28 cellular contexts compared by ENCODE assay signal in the genomic region with DNA sequence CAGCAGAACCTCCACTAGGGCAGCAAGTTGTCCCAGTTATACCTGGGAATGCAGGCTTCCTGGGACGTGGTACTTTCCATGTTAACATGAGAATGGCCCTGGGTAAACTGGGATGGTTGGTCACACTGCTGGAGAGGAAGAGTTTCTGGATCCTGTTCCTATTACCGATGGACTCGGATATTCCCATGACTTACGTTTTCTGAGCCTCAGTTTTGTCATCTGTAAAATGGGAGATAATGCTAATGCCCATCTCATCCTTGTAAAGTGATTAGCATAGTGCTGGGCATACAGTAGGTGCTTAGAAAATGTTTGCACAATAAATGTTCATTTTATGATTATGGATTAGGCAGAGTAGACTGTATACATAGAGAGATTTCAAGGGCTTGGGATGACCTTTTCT.
"Had no signal": no experiment of that assay in that cellular context is flagged by ENCODE, and none has a peak within 500 bp of the region (broad histone marks: within the 10 kb centered on the region; RNA-seq: fewer than 3 reads in every experiment).

No MANE protein-coding gene starts in this region.

- H3K27me3 Mint-ChIP-seq: dendritic cell treated with granulocyte-macrophage colony-stimulating factor and Interleukin-4, amounts not matched to agents 40 ng/mL and 50 ng/mL, for 4 days had no signal

- H3K4me3 ChIP-seq: colonic mucosa, esophagus squamous epithelium, gastrocnemius medialis, heart right ventricle, left lung, lower lobe of right lung, mucosa of descending colon had no signal

- H3K36me3 Mint-ChIP-seq: mesothelial cell of epicardium, naive B cell had no signal

- H3K9me3 ChIP-seq: colonic mucosa, esophagus squamous epithelium, gastrocnemius medialis, left lung, lower lobe of right lung, mucosa of descending colon had no signal

- H3K27ac ChIP-seq: colonic mucosa, epithelial cell of prostate, esophagus squamous epithelium, gastrocnemius medialis, heart right ventricle, left lung, lower lobe of right lung had no signal

- H3K4me1 Mint-ChIP-seq: endodermal cell, mesothelial cell of epicardium, naive B cell had no signal

- H3K27me3 ChIP-seq: colonic mucosa, gastrocnemius medialis had no signal

- ATAC-seq: effector memory CD8-positive, alpha-beta T cell; esophagus mucosa; gastrocnemius medialis; heart right ventricle; left cardiac atrium; left lung; left ventricle myocardium superior; lower lobe of right lung; mucosa of descending colon had no signal

- H3K36me3 ChIP-seq: colonic mucosa, esophagus squamous epithelium, gastrocnemius medialis, heart right ventricle, left lung, lower lobe of right lung had no signal

- H3K4me1 ChIP-seq: colonic mucosa, esophagus squamous epithelium, gastrocnemius medialis, heart right ventricle, left lung, lower lobe of right lung had no signal

- FAIRE-seq: endometrium, islet of Langerhans, keratinocyte had no signal

- DNase-seq: colonic mucosa; cortex of kidney; effector CD8-positive, alpha-beta T cell; effector memory CD8-positive, alpha-beta T cell; endodermal cell; erythroblast; esophagus squamous epithelium; foreskin fibroblast; foreskin melanocyte; gastrocnemius medialis; glutamatergic neuron; head of caudate nucleus; heart right ventricle; hippocampal formation; left cardiac atrium; left lung; left ventricle myocardium superior; lower lobe of right lung; mesenchymal stem cell; mucosa of descending colon; naive B cell had no signal

- H3K27ac Mint-ChIP-seq: dendritic cell treated with granulocyte-macrophage colony-stimulating factor and Interleukin-4, amounts not matched to agents 40 ng/mL and 50 ng/mL, for 4 days; effector memory CD8-positive, alpha-beta T cell; endodermal cell; mesothelial cell of epicardium; naive B cell had no signal

- H3K9me3 Mint-ChIP-seq: dendritic cell treated with granulocyte-macrophage colony-stimulating factor and Interleukin-4, amounts not matched to agents 40 ng/mL and 50 ng/mL, for 4 days; effector memory CD8-positive, alpha-beta T cell; endodermal cell; mesothelial cell of epicardium had no signal

- H3K4me3 Mint-ChIP-seq: dendritic cell treated with granulocyte-macrophage colony-stimulating factor and Interleukin-4, amounts not matched to agents 40 ng/mL and 50 ng/mL, for 4 days; effector memory CD8-positive, alpha-beta T cell; endodermal cell; mesothelial cell of epicardium; naive B cell had no signal
